In genomic region chr6:56706981-56707726, GRCh38 we compare ENCODE assay signal across 1 cellular context.
TF ChIP-seq lines count a peak whose summit lies in the region.

No MANE protein-coding gene starts in this region.

TF ChIP-seq in HCT116, 20 proteins besides CTCF, POLR2A, EP300 and RAD21 (continued from another document):
- TF ChIP-seq YY1 (IDR thresholded peaks at IDR 0.05; ENCODE audit: extremely low read depth, insufficient replicate concordance, low read depth, low read length), result no peak
- TF ChIP-seq SP1 (IDR thresholded peaks at IDR 0.05; ENCODE audit: low read depth), result no peak
- no peak for TF ChIP-seq EZH2phosphoT487 (IDR thresholded peaks at IDR 0.05; ENCODE audit: borderline replicate concordance)
- TF ChIP-seq MAX (IDR thresholded peaks at IDR 0.05), result no peak
- TF ChIP-seq EZH2 (IDR thresholded peaks at IDR 0.05), result no peak
